8 cellular contexts compared by ENCODE assay signal in the genomic region with DNA sequence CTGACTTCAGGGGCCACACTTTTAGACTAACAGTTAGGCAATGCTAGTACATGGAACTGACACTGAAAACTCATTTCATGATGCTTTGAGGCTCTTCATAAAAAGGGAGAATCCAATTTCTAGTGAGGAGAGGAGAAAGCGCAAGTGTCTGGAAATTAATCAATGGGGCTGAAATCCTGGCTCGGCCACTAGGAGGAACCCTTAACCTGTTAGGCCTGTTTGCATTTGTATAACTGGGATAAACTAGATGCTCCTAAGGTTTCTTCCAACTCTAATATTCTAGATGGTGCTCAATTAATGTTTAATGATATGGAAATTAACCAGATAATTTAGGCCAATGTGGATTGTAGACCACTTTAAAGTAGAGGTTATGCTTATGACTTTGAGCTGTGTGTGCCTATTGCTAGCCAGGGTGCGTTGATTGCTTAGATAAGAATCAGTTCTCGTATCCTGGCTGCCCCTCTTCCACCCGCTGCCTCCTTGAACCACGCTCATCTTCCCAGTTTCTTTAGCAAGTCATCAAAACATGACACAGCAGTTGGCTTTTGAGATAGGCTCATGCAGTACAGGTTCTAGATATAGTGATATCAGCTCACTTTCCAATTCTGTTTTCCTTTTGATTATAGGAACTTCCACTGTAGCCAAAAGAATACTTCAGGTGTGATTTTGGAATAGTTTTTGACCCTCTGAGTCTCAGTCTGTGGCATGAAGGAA. TPM values are rescaled to one million over a fixed set of nuclear protein-coding genes. Genes with fewer than 3 reads are reported as not detected.
A peak's percentile ranks its signal among the peaks of the same experiment; 100 is the strongest.
DNase-seq lines count a peak whose midpoint lies in the region; ATAC-seq and TF ChIP-seq lines count a peak whose summit lies in the region.
"Had no signal": no experiment of that assay in that cellular context is flagged by ENCODE, and none has a peak within 500 bp of the region (broad histone marks: within the 10 kb centered on the region; RNA-seq: fewer than 3 reads in every experiment).

No MANE protein-coding gene starts in this region.

- no peak overlapping the region for H3K27ac ChIP-seq in DND-41 (ENCODE audit: low read length)
- no peak overlapping the region for H3K27ac ChIP-seq in gastrocnemius medialis

- no peak overlapping the region for H3K9ac ChIP-seq in DND-41 (ENCODE audit: low read depth, low read length)
- H3K9ac ChIP-seq in adipocyte (ENCODE audit: low read length): no peak overlapping the region

- H3K4me1 ChIP-seq in DND-41 (ENCODE audit: insufficient read depth, low read length) (peaks cover 15% of the 10 kb centered on the region), adipocyte (ENCODE audit: control insufficient read depth, insufficient read depth, low read length) (no peaks in the 10 kb centered on the region), gastrocnemius medialis (no peaks in the 10 kb centered on the region)

- in situ Hi-C loops in gastrocnemius medialis (cut with MboI; ENCODE audit: low sequenced_read_pairs in 4 of 4): no loop called here

- H3K27me3 ChIP-seq in DND-41 (ENCODE audit: insufficient read depth, low read length, poor library complexity) (no peaks in the 10 kb centered on the region), adipocyte (replicated peaks; ENCODE audit: control insufficient read depth, insufficient read depth, low read length) (peaks cover 17% of the 10 kb centered on the region), gastrocnemius medialis (no peaks in the 10 kb centered on the region)

- no peak overlapping the region for H3K4me3 ChIP-seq in DND-41 (ENCODE audit: low read depth in 1 of 2, low read length in 2 of 2)
- H3K4me3 ChIP-seq in adipocyte (ENCODE audit: low read length): no peak overlapping the region
- H3K4me3 ChIP-seq in gastrocnemius medialis: no peak overlapping the region

- no peaks in the 10 kb centered on the region for H3K79me2 ChIP-seq in DND-41 (ENCODE audit: insufficient read depth, low read length)

- H3K27ac Mint-ChIP-seq in mesothelial cell of epicardium: no peak overlapping the region

- TF ChIP-seq CTCF in DND-41 (IDR thresholded peaks at IDR 0.05; ENCODE audit: borderline replicate concordance, extremely low read depth, low read length, poor library complexity, severe bottlenecking) (peak; percentile 59), mesothelial cell of epicardium (IDR thresholded peaks at IDR 0.05; ENCODE audit: unreplicated experiment) (peak; percentile 40), gastrocnemius medialis (IDR thresholded peaks at IDR 0.05 in 4 of 5, conservative IDR thresholded peaks at IDR 0.05 in 1 of 5) (no peak)

- peaks cover 40% of the 10 kb centered on the region for H3K27me3 Mint-ChIP-seq in mesothelial cell of epicardium (ENCODE audit: low read depth)

- H3K4me1 Mint-ChIP-seq in mesothelial cell of epicardium: peaks cover 8% of the 10 kb centered on the region

- intact Hi-C loops in gastrocnemius medialis (cut with DNase I; ENCODE audit: low total_unique reads): no loop called here

- H3K36me3 ChIP-seq in DND-41 (ENCODE audit: insufficient read depth, low read length): no peaks in the 10 kb centered on the region
- H3K36me3 ChIP-seq in adipocyte (ENCODE audit: control insufficient read depth, insufficient read depth, low read length, severe bottlenecking): no peaks in the 10 kb centered on the region
- no peaks in the 10 kb centered on the region for H3K36me3 ChIP-seq in gastrocnemius medialis

- no peaks in the 10 kb centered on the region for H3K36me3 Mint-ChIP-seq in mesothelial cell of epicardium

- no peak overlapping the region for H2AFZ ChIP-seq in DND-41 (ENCODE audit: low read depth, low read length)

- ATAC-seq in DND-41 (ENCODE audit: insufficient read depth, low read depth): no peak
- peak; percentile 44 for ATAC-seq in HG02885 (IDR thresholded peaks at IDR 0.05; ENCODE audit: poor library complexity, unreplicated experiment)
- no peak for ATAC-seq in HG02759 (IDR thresholded peaks at IDR 0.05; ENCODE audit: unreplicated experiment)
- ATAC-seq in gastrocnemius medialis: no peak

- no peak overlapping the region for H3K4me3 Mint-ChIP-seq in mesothelial cell of epicardium

- H3K9me3 ChIP-seq in DND-41 (ENCODE audit: insufficient read depth, low read length, severe bottlenecking) (no peaks in the 10 kb centered on the region), adipocyte (ENCODE audit: control insufficient read depth, low read length) (no peaks in the 10 kb centered on the region), gastrocnemius medialis (no peaks in the 10 kb centered on the region)

- no peak overlapping the region for H3K4me2 ChIP-seq in DND-41 (ENCODE audit: insufficient read depth, low read length)

- no peaks in the 10 kb centered on the region for H4K20me1 ChIP-seq in DND-41 (ENCODE audit: insufficient read depth, low read length)

- no peaks in the 10 kb centered on the region for H3K9me3 Mint-ChIP-seq in mesothelial cell of epicardium

- TF ChIP-seq POLR2A in gastrocnemius medialis (IDR thresholded peaks at IDR 0.05): no peak

- DNase-seq in DND-41 (peak; percentile 14), adipocyte (ENCODE audit: low read depth) (peak; percentile 4), mesothelial cell of epicardium (ENCODE audit: low spot score in 2 of 2, unreplicated experiment in 2 of 2) (no peak), NCI-H226 (no peak), gastrocnemius medialis (no peak)
- DNase-seq: activated naive CD4-positive, alpha-beta T cell treated with Interleukin-2 at 50 U/mL for 16 hours had no signal

RNA-seq across cellular contexts. Expression of gene CRBN, which starts 16.8 kb away (rescaled TPM):
- total RNA-seq in mesothelial cell of epicardium: 44.4 to 46.0 TPM (median 44.5 TPM) in 3 replicates
- 100 to 1,000 TPM in 1 of 4 donors, 10 to 100 TPM in 3; 49.2 to 101 (median 84.9) TPM for total RNA-seq in gastrocnemius medialis

Comparison
In these comparisons a context has a peak if more than half of its experiments do, and no peak if none do; other contexts are left out.
1. DNase-seq: peak in DND-41 (single experiment) and adipocyte (single experiment); none in mesothelial cell of epicardium (0 of 2), NCI-H226 (single experiment) and gastrocnemius medialis (0 of 2).
2. CTCF ChIP-seq: peak in DND-41 (single experiment) and mesothelial cell of epicardium (single experiment); none in gastrocnemius medialis (0 of 5).